In genomic region chr7:150379590-150380379, GRCh38 we compare ENCODE assay signal across 8 cellular contexts. TPM values are rescaled to one million over a fixed set of nuclear protein-coding genes. Genes with fewer than 3 reads are reported as not detected.
DNase-seq lines count a peak whose midpoint lies in the region; ATAC-seq and TF ChIP-seq lines count a peak whose summit lies in the region.

No MANE protein-coding gene starts in this region.

- H2AFZ ChIP-seq in GM23248 = peak overlapping the region; percentile 91

- H3K9me3 ChIP-seq in GM23248 (ENCODE audit: low read depth) (no peaks in the 10 kb centered on the region), endodermal cell (ENCODE audit: control insufficient read depth, low read length) (no peaks in the 10 kb centered on the region), muscle layer of duodenum (ENCODE audit: control insufficient read depth in 1 of 2, low read length in 2 of 2) (no peaks in the 10 kb centered on the region)

- H3K4me3 ChIP-seq in GM23248 (peak overlapping the region; percentile 90), endodermal cell (ENCODE audit: low read length) (peak overlapping the region; percentile 92), muscle layer of duodenum (ENCODE audit: low read depth in 1 of 2, low read length in 2 of 2) (peak overlapping the region; percentile 89 to 98)

- no peak for TF ChIP-seq CTCF in endodermal cell (conservative IDR thresholded peaks at IDR 0.05)

- in situ Hi-C loops in GM23248 (cut with MboI) = no loop called here

- H3K9me2 ChIP-seq in GM23248 (ENCODE audit: insufficient read depth) = no peaks in the 10 kb centered on the region

- H3K27me3 ChIP-seq in GM23248 (replicated peaks; ENCODE audit: insufficient read depth) (no peaks in the 10 kb centered on the region), endodermal cell (ENCODE audit: control insufficient read depth, insufficient read depth, low read length, poor library complexity, severe bottlenecking) (no peaks in the 10 kb centered on the region), muscle layer of duodenum (ENCODE audit: low read depth, low read length) (no peaks in the 10 kb centered on the region)

- ATAC-seq in GM19467 (IDR thresholded peaks at IDR 0.05; ENCODE audit: unreplicated experiment) = no peak

- peaks cover 8% of the 10 kb centered on the region; the same call in 1 of the 2 replicates for H3K4me1 ChIP-seq in GM23248 (ENCODE audit: insufficient read depth)
- H3K4me1 ChIP-seq in endodermal cell (ENCODE audit: control insufficient read depth, insufficient read depth, low read length) = peaks cover 14% of the 10 kb centered on the region
- H3K4me1 ChIP-seq in muscle layer of duodenum (ENCODE audit: control insufficient read depth in 1 of 2, insufficient read depth in 2 of 2, low read length in 2 of 2) = peaks cover 7 to 39% of the 10 kb centered on the region in 2 donors

- H3K27me3 Mint-ChIP-seq in endodermal cell (ENCODE audit: insufficient read depth) = no peaks in the 10 kb centered on the region

- H3K9ac ChIP-seq in GM23248 (peak overlapping the region; percentile 76), endodermal cell (ENCODE audit: extremely low read depth, low read length, poor library complexity, severe bottlenecking) (peak overlapping the region; percentile 49)

- no peaks in the 10 kb centered on the region for H3K9me3 Mint-ChIP-seq in endodermal cell

- H3K27ac ChIP-seq in GM23248 = no peak overlapping the region
- H3K27ac ChIP-seq in endodermal cell (ENCODE audit: low read depth, low read length) = peak overlapping the region; percentile 96
- H3K27ac ChIP-seq in muscle layer of duodenum (ENCODE audit: low read length) = peak overlapping the region; percentile 39

- WGBS in GM23248 (ENCODE audit: low coverage in 1 of 2, low lambda C conversion rate in 2 of 2, missing lambda C conversion rate in 2 of 2), 2 experiments = 2% methylated on average over 23 to 34 of the region's 34 CpGs
- WGBS in endodermal cell (ENCODE audit: insufficient coverage in 1 of 2, insufficient read length in 1 of 2), 2 experiments = 2 to 7% methylated on average over 6 to 34 of the region's 34 CpGs

- H3K79me2 ChIP-seq in GM23248 (ENCODE audit: insufficient read depth) = no peaks in the 10 kb centered on the region

- DNase-seq in Daoy (ENCODE audit: low read depth) (peak; percentile 55), GM23248 (peak; percentile 44), RKO (ENCODE audit: low spot score) (peak; percentile 61), endodermal cell (peak; percentile 81), COR-L47 (lab: John Stamatoyannopoulos, UW) (no peak), NCI-H2196 treated with DMSO at 0.1 percent for 48 hours (lab: John Stamatoyannopoulos, UW; ENCODE audit: unreplicated experiment) (no peak)

- H3K4me1 Mint-ChIP-seq in endodermal cell = peaks cover 62% of the 10 kb centered on the region

- H3K36me3 ChIP-seq in GM23248 (ENCODE audit: low read depth) (no peaks in the 10 kb centered on the region), endodermal cell (ENCODE audit: control insufficient read depth, insufficient read depth, low read length) (no peaks in the 10 kb centered on the region), muscle layer of duodenum (ENCODE audit: control insufficient read depth in 1 of 2, insufficient read depth in 2 of 2, low read length in 2 of 2) (no peaks in the 10 kb centered on the region)

- H3K4me3 Mint-ChIP-seq in endodermal cell = peak overlapping the region; percentile 93

- peaks cover 2% of the 10 kb centered on the region for H3K36me3 Mint-ChIP-seq in endodermal cell (ENCODE audit: low read depth)

- H3K27ac Mint-ChIP-seq in endodermal cell = peak overlapping the region; percentile 89

- H3F3A ChIP-seq in GM23248 (ENCODE audit: insufficient read depth) = 0 out of 2 replicates have a peak, but pooled peaks cover 7% of the 10 kb centered on the region

- no peaks in the 10 kb centered on the region for H4K20me1 ChIP-seq in GM23248 (ENCODE audit: insufficient read depth)

- peak overlapping the region; percentile 65 for H3K4me2 ChIP-seq in GM23248 (ENCODE audit: unreplicated experiment)

RNA-seq across cellular contexts. Expression of gene ZNF775, which starts 0.7 kb away (rescaled TPM):
- total RNA-seq in Daoy (2014; rRNA removed; shearing (Covaris generic)) = 9.1 and 18.2 TPM in 2 replicates
- total RNA-seq in GM23248 (2014; rRNA removed; shearing (Covaris generic)) = 3.9 and 5.2 TPM in 2 replicates
- 0.75 and 1.6 TPM in 2 replicates for polyA plus RNA-seq in GM23248 (2016; fragmentation: Nextera tagmentation; extraction: Ambion mirVana)
- total RNA-seq in endodermal cell = 10 to 100 TPM in 1 of 2 donors, 1 to 10 TPM in 1; 10.0 to 11.3 TPM
- polyA plus RNA-seq in endodermal cell (2013, experiment 1 of 2) = 18.8 TPM
- polyA plus RNA-seq in endodermal cell (2013, experiment 2 of 2) = 17.2 TPM

RNA-seq across cellular contexts. Expression of gene REPIN1, which starts 11.2 kb away (rescaled TPM):
- total RNA-seq in Daoy (2014; rRNA removed; shearing (Covaris generic)) = 129 and 131 TPM in 2 replicates
- 48.1 and 53.5 TPM in 2 replicates for total RNA-seq in GM23248 (2014; rRNA removed; shearing (Covaris generic))
- 15.8 and 17.3 TPM in 2 replicates for polyA plus RNA-seq in GM23248 (2016; fragmentation: Nextera tagmentation; extraction: Ambion mirVana)
- 10 to 100 TPM; 85.4 to 94.4 TPM for total RNA-seq in endodermal cell
- 136 TPM for polyA plus RNA-seq in endodermal cell (2013, experiment 1 of 2)
- 119 TPM for polyA plus RNA-seq in endodermal cell (2013, experiment 2 of 2)

RNA-seq across cellular contexts. Expression of gene RARRES2, which starts 38.4 kb away (rescaled TPM):
- total RNA-seq in Daoy (2014; rRNA removed; shearing (Covaris generic)) = 3.9 and 11.8 TPM in 2 replicates
- total RNA-seq in GM23248 (2014; rRNA removed; shearing (Covaris generic)) = not detected in 2 replicates
- polyA plus RNA-seq in GM23248 (2016; fragmentation: Nextera tagmentation; extraction: Ambion mirVana) = not detected in 2 replicates
- 10 to 100 TPM; 32.2 to 48.2 TPM for total RNA-seq in endodermal cell
- 31.3 TPM for polyA plus RNA-seq in endodermal cell (2013, experiment 1 of 2)
- 24.1 TPM for polyA plus RNA-seq in endodermal cell (2013, experiment 2 of 2)

RNA-seq across cellular contexts. Expression of gene ACTR3C, which starts 56.4 kb away (rescaled TPM):
- total RNA-seq in Daoy (2014; rRNA removed; shearing (Covaris generic)) = 0.06 and 2.7 TPM in 2 replicates
- not detected in 2 replicates for total RNA-seq in GM23248 (2014; rRNA removed; shearing (Covaris generic))
- not detected in 2 replicates for polyA plus RNA-seq in GM23248 (2016; fragmentation: Nextera tagmentation; extraction: Ambion mirVana)
- total RNA-seq in endodermal cell = under 1 TPM in 1 of 2 donors, not detected in 1; 0.92 TPM
- 0.46 TPM for polyA plus RNA-seq in endodermal cell (2013, experiment 1 of 2)
- polyA plus RNA-seq in endodermal cell (2013, experiment 2 of 2) = 0.25 TPM

RNA-seq across cellular contexts. Expression of gene LRRC61, which starts 56.6 kb away (rescaled TPM):
- 6.3 and 9.7 TPM in 2 replicates for total RNA-seq in Daoy (2014; rRNA removed; shearing (Covaris generic))
- total RNA-seq in GM23248 (2014; rRNA removed; shearing (Covaris generic)) = not detected in 2 replicates
- polyA plus RNA-seq in GM23248 (2016; fragmentation: Nextera tagmentation; extraction: Ambion mirVana) = not detected in 2 replicates
- 10 to 100 TPM in 1 of 2 donors, under 1 TPM in 1; 0.77 to 27.0 TPM for total RNA-seq in endodermal cell
- polyA plus RNA-seq in endodermal cell (2013, experiment 1 of 2) = 24.5 TPM
- polyA plus RNA-seq in endodermal cell (2013, experiment 2 of 2) = 22.8 TPM

Comparison
In these comparisons a context has a peak if more than half of its experiments do, and no peak if none do; other contexts are left out.
1. DNase-seq: peak in Daoy (single experiment), GM23248 (single experiment), RKO (single experiment) and endodermal cell (single experiment); none in COR-L47 (single experiment) and NCI-H2196 treated with DMSO at 0.1 percent for 48 hours (single experiment).
2. Peak in every context shown above with its lines, with median percentiles within 50 percentile points of each other: H3K4me3 ChIP-seq.